In genomic region chr11:94581926-94582325, GRCh38 we compare ENCODE assay signal across 16 cellular contexts.
DNase-seq lines count a peak whose midpoint lies in the region; ATAC-seq lines count a peak whose summit lies in the region.
"Had no signal": no experiment of that assay in that cellular context is flagged by ENCODE, and none has a peak within 500 bp of the region (broad histone marks: within the 10 kb centered on the region; RNA-seq: fewer than 3 reads in every experiment).

No MANE protein-coding gene starts in this region.

- ATAC-seq in GM18868 (IDR thresholded peaks at IDR 0.05; ENCODE audit: unreplicated experiment): peak; percentile 69
- ATAC-seq in GM21786 (IDR thresholded peaks at IDR 0.05; ENCODE audit: unreplicated experiment): peak; percentile 59
- ATAC-seq in HG03520 (IDR thresholded peaks at IDR 0.05; ENCODE audit: unreplicated experiment): peak; percentile 83
- ATAC-seq in stimulated activated naive B cell treated with anti-CD40 and anti-IgM and Interleukin-4, amounts not matched to agents 10 μg/mL and 1 μg/mL and 100 μg/mL, for 72 hours (replicated peaks): peak; percentile 84 to 89
- ATAC-seq: body of pancreas, left cardiac atrium had no signal

- no peak overlapping the region for H3K4me3 Mint-ChIP-seq in stimulated activated naive B cell treated with anti-CD40 and anti-IgM and Interleukin-4, amounts not matched to agents 10 μg/mL and 1 μg/mL and 100 μg/mL, for 72 hours
- no peak overlapping the region for H3K4me3 Mint-ChIP-seq in T-helper 2 cell treated with Interferon-gamma antibody and Interleukin-4, amounts not matched to agents 5 μg/mL and 100 μg/mL, for 36 hours
- H3K4me3 Mint-ChIP-seq: HFFc6, IgD-negative memory B cell, nephron progenitor cell had no signal

- no peak overlapping the region for H3K27ac Mint-ChIP-seq in stimulated activated naive B cell treated with anti-CD40 and anti-IgM and Interleukin-4, amounts not matched to agents 10 μg/mL and 1 μg/mL and 100 μg/mL, for 72 hours
- no peak overlapping the region for H3K27ac Mint-ChIP-seq in T-helper 2 cell treated with Interferon-gamma antibody and Interleukin-4, amounts not matched to agents 5 μg/mL and 100 μg/mL, for 36 hours
- H3K27ac Mint-ChIP-seq: HFFc6, IgD-negative memory B cell, nephron progenitor cell had no signal

- intact Hi-C loops in posterior cingulate gyrus (cut with DNase I): no loop called here

- no peaks in the 10 kb centered on the region for H3K36me3 Mint-ChIP-seq in stimulated activated naive B cell treated with anti-CD40 and anti-IgM and Interleukin-4, amounts not matched to agents 10 μg/mL and 1 μg/mL and 100 μg/mL, for 72 hours
- H3K36me3 Mint-ChIP-seq in T-helper 2 cell treated with Interferon-gamma antibody and Interleukin-4, amounts not matched to agents 5 μg/mL and 100 μg/mL, for 36 hours (ENCODE audit: low read depth): no peaks in the 10 kb centered on the region
- H3K36me3 Mint-ChIP-seq: IgD-negative memory B cell had no signal

- no peaks in the 10 kb centered on the region for H3K27me3 Mint-ChIP-seq in stimulated activated naive B cell treated with anti-CD40 and anti-IgM and Interleukin-4, amounts not matched to agents 10 μg/mL and 1 μg/mL and 100 μg/mL, for 72 hours
- no peaks in the 10 kb centered on the region for H3K27me3 Mint-ChIP-seq in T-helper 2 cell treated with Interferon-gamma antibody and Interleukin-4, amounts not matched to agents 5 μg/mL and 100 μg/mL, for 36 hours (ENCODE audit: low read depth)
- H3K27me3 Mint-ChIP-seq: IgD-negative memory B cell had no signal

- H3K9me3 Mint-ChIP-seq in stimulated activated naive B cell treated with anti-CD40 and anti-IgM and Interleukin-4, amounts not matched to agents 10 μg/mL and 1 μg/mL and 100 μg/mL, for 72 hours: no peaks in the 10 kb centered on the region
- no peaks in the 10 kb centered on the region for H3K9me3 Mint-ChIP-seq in T-helper 2 cell treated with Interferon-gamma antibody and Interleukin-4, amounts not matched to agents 5 μg/mL and 100 μg/mL, for 36 hours
- H3K9me3 Mint-ChIP-seq: HFFc6, IgD-negative memory B cell, nephron progenitor cell had no signal

- peaks cover 21 to 35% of the 10 kb centered on the region in 2 donors for H3K4me1 Mint-ChIP-seq in stimulated activated naive B cell treated with anti-CD40 and anti-IgM and Interleukin-4, amounts not matched to agents 10 μg/mL and 1 μg/mL and 100 μg/mL, for 72 hours
- H3K4me1 Mint-ChIP-seq in T-helper 2 cell treated with Interferon-gamma antibody and Interleukin-4, amounts not matched to agents 5 μg/mL and 100 μg/mL, for 36 hours (ENCODE audit: low read depth): no peaks in the 10 kb centered on the region

- DNase-seq in stimulated activated naive B cell treated with anti-CD40 and anti-IgM and Interleukin-4, amounts not matched to agents 10 μg/mL and 1 μg/mL and 100 μg/mL, for 72 hours: peak; percentile 12
- DNase-seq in posterior cingulate gyrus (no peak), NCI-H128 (lab: John Stamatoyannopoulos, UW; ENCODE audit: unreplicated experiment) (no peak)
- DNase-seq in T-helper 2 cell treated with Interferon-gamma antibody and Interleukin-4, amounts not matched to agents 5 μg/mL and 100 μg/mL, for 36 hours (ENCODE audit: low spot score): no peak
- DNase-seq: activated T-cell treated with anti-CD3 and anti-CD28 coated beads, Interleukin-2, amount 50 U/mL, for 1 hour; body of pancreas; glutamatergic neuron; HFFc6; left cardiac atrium; NCI-H187; nephron progenitor cell; stimulated activated CD8-positive, alpha-beta memory T cell treated with anti-CD3 and anti-CD28 coated beads, Interleukin-4, amount 100 ng/mL, for 48 hours had no signal
